8 cellular contexts compared by ENCODE assay signal in genomic region chr11:75584659-75585058, GRCh38. TPM values are rescaled to one million over a fixed set of nuclear protein-coding genes. Genes with fewer than 3 reads are reported as not detected.
DNase-seq lines count a peak whose midpoint lies in the region; ATAC-seq and TF ChIP-seq lines count a peak whose summit lies in the region.
"Not testable (repeated sequence)": the region's sequence is repeated elsewhere in the genome, so short reads cannot be mapped to it uniquely, and the experiment has no call there.

No MANE protein-coding gene starts in this region.

- TF ChIP-seq CTCF in Caco-2 (IDR thresholded peaks at IDR 0.05; ENCODE audit: insufficient read depth in 1 of 2, low read depth in 1 of 2, low read length in 1 of 2, severe bottlenecking in 1 of 2, unreplicated experiment in 1 of 2); adrenal gland (IDR thresholded peaks at IDR 0.05); endothelial cell (IDR thresholded peaks at IDR 0.05; ENCODE audit: unreplicated experiment); right lobe of liver (IDR thresholded peaks at IDR 0.05); nephron progenitor cell (IDR thresholded peaks at IDR 0.05); transverse colon (IDR thresholded peaks at IDR 0.05): not testable (repeated sequence)

- H3K4me3 Mint-ChIP-seq in Caco-2 (ENCODE audit: unreplicated experiment) (peak overlapping the region; percentile 79), endothelial cell (ENCODE audit: unreplicated experiment) (peak overlapping the region; percentile 86), nephron progenitor cell (peak overlapping the region; percentile 82)
- peak overlapping the region; percentile 71 for H3K4me3 Mint-ChIP-seq in activated CD4-positive, alpha-beta T cell treated with anti-CD3 and anti-CD28 coated beads, Interleukin-2, amount 10 ng/mL, durations not matched to agents 7 days and 5 days

- CTCF ChIA-PET in Caco-2 (lab: Charles Lee) = interaction anchor here (0.7 to 1.9 kb wide), 5 partner anchors 10 to 197 kb away, joined by 3 to 11 read pairs (median 5); no protein-coding TSS in a partner anchor
- CTCF ChIA-PET in activated CD4-positive, alpha-beta T cell treated with anti-CD3 and anti-CD28 coated beads, Interleukin-2, amount 10 ng/mL, durations not matched to agents 7 days and 5 days (lab: Charles Lee) = interaction anchor here (1.5 to 2.1 kb wide), 3 partner anchors 11 to 55 kb away, joined by 3 to 7 read pairs (median 4); no protein-coding TSS in a partner anchor

- WGBS in adrenal gland, 4 donors = 64 to 75% (median 71%) methylated on average over 8 to 10 of the region's 10 CpGs
- WGBS in right lobe of liver (ENCODE audit: insufficient coverage, low coverage, low lambda C conversion rate, missing lambda C conversion rate) = 100% methylated on average over 2 of the region's 10 CpGs
- 73 to 91% methylated on average over 4 to 10 of the region's 10 CpGs for WGBS in transverse colon (ENCODE audit: low coverage in 1 of 2), 2 donors

- not testable (repeated sequence) for DNase-seq in Caco-2; activated CD4-positive, alpha-beta T cell treated with anti-CD3 and anti-CD28 coated beads, Interleukin-2, amount 10 ng/mL, durations not matched to agents 7 days and 5 days; endothelial cell (ENCODE audit: low spot score); right lobe of liver; nephron progenitor cell; transverse colon
- DNase-seq in adrenal gland = peak in 1 of 7 donors; percentile 44

- TF ChIP-seq EP300 in transverse colon (IDR thresholded peaks at IDR 0.05; ENCODE audit: low read depth) = not testable (repeated sequence)

- TSS peak; percentile 63 for BruUV-seq in Caco-2 (replicated peaks; lab: Mats Ljungman, UMichigan)

- POLR2A ChIA-PET in Caco-2 (lab: Charles Lee) = interaction anchor here (0.9 to 1.7 kb wide), 3 partner anchors 9 to 13 kb away, joined by 3 to 9 read pairs (median 4); no protein-coding TSS in a partner anchor
- POLR2A ChIA-PET in activated CD4-positive, alpha-beta T cell treated with anti-CD3 and anti-CD28 coated beads, Interleukin-2, amount 10 ng/mL, durations not matched to agents 7 days and 5 days (lab: Charles Lee) = not testable (repeated sequence)

- H3K9me3 ChIP-seq in Caco-2; adrenal gland (replicated peaks in 1 of 3); right lobe of liver; transverse colon: not testable (repeated sequence)

- intact Hi-C loops in Caco-2 (cut with micrococcal nuclease; ENCODE audit: unreplicated experiment); adrenal gland (cut with DNase I); right lobe of liver (cut with DNase I): not testable (repeated sequence)
- intact Hi-C loops in transverse colon (cut with DNase I; ENCODE audit: low total_unique reads) = loop anchor here (5.0 kb wide), 1 partner anchor 37 kb away; no protein-coding TSS in a partner anchor

- H3K27me3 Mint-ChIP-seq in Caco-2 (ENCODE audit: insufficient read depth, unreplicated experiment); activated CD4-positive, alpha-beta T cell treated with anti-CD3 and anti-CD28 coated beads, Interleukin-2, amount 10 ng/mL, durations not matched to agents 7 days and 5 days; nephron progenitor cell (ENCODE audit: low read depth, poor library complexity): not testable (repeated sequence)
- H3K27me3 Mint-ChIP-seq in endothelial cell (ENCODE audit: unreplicated experiment) = peaks cover 12% of the 10 kb centered on the region

- ATAC-seq in right lobe of liver = not testable (repeated sequence)

- in situ Hi-C loops in transverse colon (cut with MboI; ENCODE audit: low pct_ligation_motif_present in 1 of 4, low pct_unique_long_range_greater_than_20kb in 1 of 4, low sequenced_read_pairs in 3 of 4) = not testable (repeated sequence)

- H3K27ac ChIP-seq in adrenal gland (peak overlapping the region in 4 of 5 donors; percentile 89 to 98 (median 94)), right lobe of liver (peak overlapping the region; percentile 76 to 87 (median 80)), skin epidermis (peak overlapping the region in 19 of 21 experiments; percentile 76 to 98 (median 95)), transverse colon (peak overlapping the region; percentile 87 to 95 (median 92))

- not testable (repeated sequence) for H3K9me3 Mint-ChIP-seq in Caco-2 (ENCODE audit: unreplicated experiment); activated CD4-positive, alpha-beta T cell treated with anti-CD3 and anti-CD28 coated beads, Interleukin-2, amount 10 ng/mL, durations not matched to agents 7 days and 5 days; endothelial cell (ENCODE audit: unreplicated experiment); nephron progenitor cell

- H3K4me1 ChIP-seq in Caco-2 (peaks cover 27% of the 10 kb centered on the region), adrenal gland (replicated peaks in 1 of 2) (peaks cover 20% of the 10 kb centered on the region in 2 donors), transverse colon (peaks cover 0 to 13% (median 4%) of the 10 kb centered on the region in 4 donors)
- not testable (repeated sequence) for H3K4me1 ChIP-seq in right lobe of liver

- peaks cover 24% of the 10 kb centered on the region for H3K36me3 Mint-ChIP-seq in Caco-2 (ENCODE audit: insufficient read depth, unreplicated experiment)
- H3K36me3 Mint-ChIP-seq in activated CD4-positive, alpha-beta T cell treated with anti-CD3 and anti-CD28 coated beads, Interleukin-2, amount 10 ng/mL, durations not matched to agents 7 days and 5 days (ENCODE audit: low read depth); endothelial cell (ENCODE audit: low read depth, unreplicated experiment); nephron progenitor cell (ENCODE audit: low read depth): not testable (repeated sequence)

- H3K36me3 ChIP-seq in Caco-2 (ENCODE audit: control insufficient read depth, insufficient read depth, low read length); adrenal gland (replicated peaks in 1 of 2); right lobe of liver; transverse colon: not testable (repeated sequence)

- H3K4me1 Mint-ChIP-seq in Caco-2 (ENCODE audit: low read depth, unreplicated experiment) = peaks cover 29% of the 10 kb centered on the region
- peaks cover 18% of the 10 kb centered on the region for H3K4me1 Mint-ChIP-seq in activated CD4-positive, alpha-beta T cell treated with anti-CD3 and anti-CD28 coated beads, Interleukin-2, amount 10 ng/mL, durations not matched to agents 7 days and 5 days
- H3K4me1 Mint-ChIP-seq in endothelial cell (ENCODE audit: unreplicated experiment) = peaks cover 36% of the 10 kb centered on the region
- H3K4me1 Mint-ChIP-seq in nephron progenitor cell = peaks cover 37% of the 10 kb centered on the region

- H3K27ac Mint-ChIP-seq in Caco-2 (ENCODE audit: unreplicated experiment) (peak overlapping the region; percentile 78), endothelial cell (ENCODE audit: unreplicated experiment) (peak overlapping the region; percentile 80), nephron progenitor cell (peak overlapping the region; percentile 98)
- not testable (repeated sequence) for H3K27ac Mint-ChIP-seq in activated CD4-positive, alpha-beta T cell treated with anti-CD3 and anti-CD28 coated beads, Interleukin-2, amount 10 ng/mL, durations not matched to agents 7 days and 5 days

- not testable (repeated sequence) for H3K27me3 ChIP-seq in Caco-2 (replicated peaks; ENCODE audit: control insufficient read depth, insufficient read depth, low read length); adrenal gland; right lobe of liver; transverse colon

- H3K4me3 ChIP-seq in Caco-2 (ENCODE audit: low read depth, low read length); adrenal gland; right lobe of liver; skin epidermis; transverse colon: not testable (repeated sequence)

- TF ChIP-seq POLR2A in adrenal gland (IDR thresholded peaks at IDR 0.05); right lobe of liver (IDR thresholded peaks at IDR 0.05); transverse colon (IDR thresholded peaks at IDR 0.05): not testable (repeated sequence)

RNA-seq across cellular contexts. Expression of gene SERPINH1, which starts 22.6 kb away (rescaled TPM):
- 481 and 528 TPM in 2 replicates for total RNA-seq in Caco-2 (2022)
- 10 to 100 TPM; 11.3 to 11.9 TPM for total RNA-seq in activated CD4-positive, alpha-beta T cell treated with anti-CD3 and anti-CD28 coated beads, Interleukin-2, amount 10 ng/mL, durations not matched to agents 7 days and 5 days
- total RNA-seq in adrenal gland = 100 to 1,000 TPM; 156 to 529 (median 221) TPM
- polyA plus RNA-seq in adrenal gland = 100 to 1,000 TPM in 2 of 3 donors, 10 to 100 TPM in 1; 93.6 to 152 (median 127) TPM
- total RNA-seq in endothelial cell (ENCODE audit: unreplicated experiment) = 449 TPM
- total RNA-seq in right lobe of liver = 10 to 100 TPM; 14.6 to 44.3 (median 33.8) TPM
- total RNA-seq in transverse colon = 100 to 1,000 TPM in 1 of 4 donors, 10 to 100 TPM in 3; 34.8 to 169 (median 76.0) TPM

RNA-seq across cellular contexts. Expression of gene GDPD5, which starts 58.9 kb away (rescaled TPM):
- total RNA-seq in Caco-2 (2022) (25.7 and 28.6 TPM in 2 replicates), adrenal gland (10 to 100 TPM in 7 of 8 donors, 1 to 10 TPM in 1; 4.8 to 17.8 (median 14.5) TPM), endothelial cell (ENCODE audit: unreplicated experiment) (674 TPM), right lobe of liver (10 to 100 TPM in 1 of 6 experiments, 1 to 10 TPM in 5; 2.0 to 10.7 (median 4.1) TPM), transverse colon (10 to 100 TPM in 1 of 4 donors, 1 to 10 TPM in 2, not detected in 1; 3.7 to 10.1 (median 7.1) TPM)
- 10 to 100 TPM; 55.8 to 62.3 TPM for total RNA-seq in activated CD4-positive, alpha-beta T cell treated with anti-CD3 and anti-CD28 coated beads, Interleukin-2, amount 10 ng/mL, durations not matched to agents 7 days and 5 days
- polyA plus RNA-seq in adrenal gland = 100 to 1,000 TPM in 1 of 3 donors, 10 to 100 TPM in 1, 1 to 10 TPM in 1; 4.1 to 110 (median 35.0) TPM

Comparison
In these comparisons a context has a peak if more than half of its experiments do, and no peak if none do; other contexts are left out.
1. RNA of gene GDPD5, which starts 58.9 kb away (total RNA-seq): 674 TPM in endothelial cell (single experiment); 55.8 to 62.3 TPM in activated CD4-positive, alpha-beta T cell treated with anti-CD3 and anti-CD28 coated beads, Interleukin-2, amount 10 ng/mL, durations not matched to agents 7 days and 5 days, 25.7 to 28.6 TPM in Caco-2, 4.8 to 17.8 TPM in adrenal gland, 3.7 to 10.1 TPM in transverse colon and 2.0 to 10.7 TPM in right lobe of liver; every median in the first group is over 10 times any median in the second.
2. Peak in every context shown above with its lines, with median percentiles within 50 percentile points of each other: H3K4me3 Mint-ChIP-seq and H3K27ac ChIP-seq.